12 cellular contexts compared by ENCODE assay signal in genomic region chr3:138943724-138944131, GRCh38. TPM values are rescaled to one million over a fixed set of nuclear protein-coding genes. Genes with fewer than 3 reads are reported as not detected.
A peak's percentile ranks its signal among the peaks of the same experiment; 100 is the strongest.
DNase-seq lines count a peak whose midpoint lies in the region; ATAC-seq and TF ChIP-seq lines count a peak whose summit lies in the region.
"Had no signal": no experiment of that assay in that cellular context is flagged by ENCODE, and none has a peak within 500 bp of the region (broad histone marks: within the 10 kb centered on the region; RNA-seq: fewer than 3 reads in every experiment).

No MANE protein-coding gene starts in this region.

- DNase-seq in CD8-positive, alpha-beta memory T cell: peak in 2 of 5 donors; percentile 11 to 23
- DNase-seq in coronary artery (ENCODE audit: low spot score) (peak; percentile 4), ureter (ENCODE audit: low spot score) (no peak), SW480 (ENCODE audit: low spot score) (no peak)
- DNase-seq: MM.1S, right lobe of liver had no signal

- peak overlapping the region; percentile 62 for H3K27ac ChIP-seq in CD8-positive, alpha-beta memory T cell (ENCODE audit: low read depth, low read length)
- H3K27ac ChIP-seq in HUES64 (ENCODE audit: low read depth, low read length) (no peak overlapping the region), coronary artery (no peak overlapping the region), mesodermal cell (ENCODE audit: low read depth, low read length, severe bottlenecking) (no peak overlapping the region)
- H3K27ac ChIP-seq: right lobe of liver, suprapubic skin had no signal

- no peak overlapping the region for H3K9ac ChIP-seq in HUES64 (ENCODE audit: low read depth, low read length)

- no peaks in the 10 kb centered on the region for H3K36me3 ChIP-seq in CD8-positive, alpha-beta memory T cell (ENCODE audit: insufficient read depth, low read length)
- H3K36me3 ChIP-seq in HUES64 (ENCODE audit: insufficient read depth, low read length) (no peaks in the 10 kb centered on the region), mesodermal cell (ENCODE audit: control insufficient read depth, insufficient read depth, low read length) (no peaks in the 10 kb centered on the region)
- H3K36me3 ChIP-seq: right lobe of liver, suprapubic skin had no signal

- H3K9me3 Mint-ChIP-seq in CD8-positive, alpha-beta memory T cell: no peaks in the 10 kb centered on the region
- H3K9me3 Mint-ChIP-seq: activated naive CD4-positive, alpha-beta T cell treated with anti-CD3 and anti-CD28 coated beads, Interleukin-2, amount 50 U/mL, for 72 hours had no signal

- peaks cover 32 to 54% (median 39%) of the 10 kb centered on the region in 3 donors for H3K4me1 Mint-ChIP-seq in CD8-positive, alpha-beta memory T cell

- H3K36me3 Mint-ChIP-seq in CD8-positive, alpha-beta memory T cell: no peaks in the 10 kb centered on the region

- H3K27me3 ChIP-seq in CD8-positive, alpha-beta memory T cell (ENCODE audit: insufficient read depth, low read length, poor library complexity, severe bottlenecking): peaks cover 80% of the 10 kb centered on the region
- peaks cover 100% of the 10 kb centered on the region for H3K27me3 ChIP-seq in HUES64 (ENCODE audit: insufficient read depth, low read length)

- POLR2A ChIA-PET in CD8-positive, alpha-beta memory T cell (lab: Charles Lee): no interaction called here

- H3K4me3 ChIP-seq in CD8-positive, alpha-beta memory T cell (ENCODE audit: low read length): no peak overlapping the region
- H3K4me3 ChIP-seq in HUES64 (ENCODE audit: low read length): peak overlapping the region; percentile 45
- H3K4me3 ChIP-seq in coronary artery: no peak overlapping the region
- H3K4me3 ChIP-seq in mesodermal cell (ENCODE audit: extremely low read depth, insufficient read depth, low read length, poor library complexity, severe bottlenecking): peak overlapping the region; percentile 27
- H3K4me3 ChIP-seq: right lobe of liver had no signal

- ATAC-seq in HG03196 (IDR thresholded peaks at IDR 0.05; ENCODE audit: unreplicated experiment): no peak
- no peak for ATAC-seq in HG03354 (IDR thresholded peaks at IDR 0.05; ENCODE audit: poor library complexity, severe bottlenecking, unreplicated experiment)
- ATAC-seq: activated naive CD4-positive, alpha-beta T cell treated with anti-CD3 and anti-CD28 coated beads, Interleukin-2, amount 50 U/mL, for 72 hours had no signal

- TF ChIP-seq CTCF in coronary artery (IDR thresholded peaks at IDR 0.05): no peak

- H3K9me3 ChIP-seq in CD8-positive, alpha-beta memory T cell (ENCODE audit: low read length): no peaks in the 10 kb centered on the region
- H3K9me3 ChIP-seq in HUES64 (ENCODE audit: insufficient read depth, low read depth, low read length) (no peaks in the 10 kb centered on the region), mesodermal cell (ENCODE audit: control insufficient read depth, low read length) (no peaks in the 10 kb centered on the region)
- H3K9me3 ChIP-seq: right lobe of liver, suprapubic skin had no signal

- peak overlapping the region in 6 of 7 donors; percentile 49 to 88 (median 61) for H3K4me3 Mint-ChIP-seq in CD8-positive, alpha-beta memory T cell

- H3K27ac Mint-ChIP-seq in CD8-positive, alpha-beta memory T cell: peak overlapping the region in 2 of 8 donors; percentile 19 to 53
- H3K27ac Mint-ChIP-seq: activated naive CD4-positive, alpha-beta T cell treated with anti-CD3 and anti-CD28 coated beads, Interleukin-2, amount 50 U/mL, for 72 hours had no signal

- WGBS in HUES64: 2% methylated on average over 10 of the region's 12 CpGs
- 0% methylated on average over 2 to 7 of the region's 12 CpGs for WGBS in mesodermal cell (ENCODE audit: insufficient coverage in 2 of 2), 2 experiments

- H3K4me1 ChIP-seq in CD8-positive, alpha-beta memory T cell (ENCODE audit: insufficient read depth, low read length): peaks cover 25% of the 10 kb centered on the region
- H3K4me1 ChIP-seq in HUES64 (ENCODE audit: insufficient read depth, low read length) (peaks cover 27% of the 10 kb centered on the region), mesodermal cell (ENCODE audit: control insufficient read depth, insufficient read depth, low read length, poor library complexity, severe bottlenecking) (peaks cover 24% of the 10 kb centered on the region)

- peaks cover 77 to 88% of the 10 kb centered on the region in 2 donors for H3K27me3 Mint-ChIP-seq in CD8-positive, alpha-beta memory T cell

- CTCF ChIA-PET in CD8-positive, alpha-beta memory T cell (lab: Charles Lee): interaction anchor here (1.1 to 3.6 kb wide), 2 partner anchors 7 to 28 kb away, joined by 4 to 22 read pairs; no protein-coding TSS in a partner anchor

RNA-seq across cellular contexts. Expression of gene FOXL2, which starts 3.2 kb away (rescaled TPM):
- not detected for total RNA-seq in CD8-positive, alpha-beta memory T cell
- not detected for polyA plus RNA-seq in CD8-positive, alpha-beta memory T cell
- polyA plus RNA-seq in HUES64 (2013, experiment 1 of 2): 0.55 TPM
- polyA plus RNA-seq in HUES64 (2013, experiment 2 of 2): 0.89 TPM
- 0.96 TPM for polyA plus RNA-seq in mesodermal cell (2013, experiment 1 of 2)
- polyA plus RNA-seq in mesodermal cell (2013, experiment 2 of 2): 0.91 TPM
- total RNA-seq in ureter: not detected
- total RNA-seq: activated naive CD4-positive, alpha-beta T cell treated with anti-CD3 and anti-CD28 coated beads, Interleukin-2, amount 50 U/mL, for 72 hours; right lobe of liver had no signal

RNA-seq across cellular contexts. Expression of gene FOXL2NB, which starts 3.3 kb away (rescaled TPM):
- total RNA-seq in CD8-positive, alpha-beta memory T cell: not detected
- not detected for polyA plus RNA-seq in CD8-positive, alpha-beta memory T cell
- 0.70 TPM for polyA plus RNA-seq in HUES64 (2013, experiment 1 of 2)
- 0.70 TPM for polyA plus RNA-seq in HUES64 (2013, experiment 2 of 2)
- 0.41 TPM for polyA plus RNA-seq in mesodermal cell (2013, experiment 1 of 2)
- 0.96 TPM for polyA plus RNA-seq in mesodermal cell (2013, experiment 2 of 2)
- not detected for total RNA-seq in ureter
- total RNA-seq: activated naive CD4-positive, alpha-beta T cell treated with anti-CD3 and anti-CD28 coated beads, Interleukin-2, amount 50 U/mL, for 72 hours; right lobe of liver had no signal

Comparison
In these comparisons a context has a peak if more than half of its experiments do, and no peak if none do; other contexts are left out.
1. H3K4me3 ChIP-seq: peak in HUES64 (single experiment) and mesodermal cell (single experiment); none in CD8-positive, alpha-beta memory T cell (single experiment) and coronary artery (single experiment).